8 cellular contexts compared by ENCODE assay signal in genomic region chr4:24912252-24913098, GRCh38. TPM values are rescaled to one million over a fixed set of nuclear protein-coding genes. Genes with fewer than 3 reads are reported as not detected.
DNase-seq lines count a peak whose midpoint lies in the region; ATAC-seq, FAIRE-seq and TF ChIP-seq lines count a peak whose summit lies in the region.

Gene CCDC149, minus strand, starts transcription at chr4:24913042. Its CDS starts 178 bp downstream, at chr4:24912864.

- ATAC-seq in HG02759 (IDR thresholded peaks at IDR 0.05; ENCODE audit: unreplicated experiment): no peak

- no peak for FAIRE-seq in H54 (lab: Jason Lieb, UNC)

- H3K4me3 ChIP-seq in AG09309 (ENCODE audit: control insufficient read depth, low read depth, low read length) (peak within 1 kb of the TSS; percentile 53), brain microvascular endothelial cell (ENCODE audit: low read depth, low read length) (peak within 1 kb of the TSS; percentile 69), prostate gland (peak within 1 kb of the TSS; percentile 65 to 67)

- TF ChIP-seq POLR2A in H54 (IDR thresholded peaks at IDR 0.05; ENCODE audit: low read depth, low read length): peak; percentile 61
- peak; percentile 84 for TF ChIP-seq POLR2A in prostate gland (IDR thresholded peaks at IDR 0.05)

- intact Hi-C loops in prostate gland (cut with DNase I): loop anchor here (2.0 to 10.0 kb wide), 5 partner anchors 56 to 455 kb away; partner anchors contain the start of genes DHX15 and SOD3

- H3K27me3 ChIP-seq in brain microvascular endothelial cell (replicated peaks) (no peaks in the 10 kb centered on the region), prostate gland (replicated peaks; ENCODE audit: insufficient read depth) (no peaks in the 10 kb centered on the region)

- H3K27ac ChIP-seq in brain microvascular endothelial cell (peak within 1 kb of the TSS; percentile 43), prostate gland (peak within 1 kb of the TSS; percentile 90 to 94)

- H3K36me3 ChIP-seq in brain microvascular endothelial cell (replicated peaks): peaks cover 2% of the 10 kb centered on the region
- H3K36me3 ChIP-seq in prostate gland: peaks cover 0 to 8% of the 10 kb centered on the region in 2 donors

- 2% methylated on average over 38 of the region's 88 CpGs for WGBS in prostate gland

- TF ChIP-seq CTCF in AG09309 (IDR thresholded peaks at IDR 0.05; ENCODE audit: control insufficient read depth, insufficient read depth, low read depth, low read length, missing control alignments): no peak
- TF ChIP-seq CTCF in brain microvascular endothelial cell (IDR thresholded peaks at IDR 0.05; ENCODE audit: low read depth, low read length, missing control alignments): no peak
- peak in 2 of 4 experiments; percentile 31 to 32 for TF ChIP-seq CTCF in prostate gland (IDR thresholded peaks at IDR 0.05)

- in situ Hi-C loops in brain microvascular endothelial cell (cut with HindIII; ENCODE audit: low pct_ligation_motif_present, low sequenced_read_pairs): no loop called here

- H3K9me3 ChIP-seq in prostate gland: no peaks in the 10 kb centered on the region

- DNase-seq in AG09309 (ENCODE audit: low read depth): no peak
- peak; percentile 25 for DNase-seq in H54 (ENCODE audit: insufficient read length, low spot score)
- DNase-seq in NCI-H526 (lab: John Stamatoyannopoulos, UW): peak; percentile 64 to 88
- DNase-seq in brain microvascular endothelial cell: peak; percentile 25
- peak; percentile 45 for DNase-seq in iPS DF 19.7 (ENCODE audit: low read depth, low spot score)
- DNase-seq in prostate gland (ENCODE audit: low spot score): peak; percentile 88
- DNase-seq in Kasumi-1 (lab: John Stamatoyannopoulos, UW): no peak

- H3K4me1 ChIP-seq in prostate gland (replicated peaks): no peaks in the 10 kb centered on the region

RNA-seq across cellular contexts. Expression of gene CCDC149, which starts in this region (rescaled TPM):
- total RNA-seq in prostate gland: 10 to 100 TPM; 14.0 to 19.6 TPM

Comparison
In these comparisons a context has a peak if more than half of its experiments do, and no peak if none do; other contexts are left out.
1. DNase-seq: peak in H54 (single experiment), NCI-H526 (2 of 2), brain microvascular endothelial cell (single experiment), iPS DF 19.7 (single experiment) and prostate gland (single experiment); none in AG09309 (single experiment) and Kasumi-1 (0 of 2).
2. Peak in every context shown above with its lines, with median percentiles within 50 percentile points of each other: H3K4me3 ChIP-seq.